In genomic region chr16:82360024-82360783, GRCh38 we compare ENCODE assay signal across 24 cellular contexts.
"Had no signal": no experiment of that assay in that cellular context is flagged by ENCODE, and none has a peak within 500 bp of the region (broad histone marks: within the 10 kb centered on the region; RNA-seq: fewer than 3 reads in every experiment).

No MANE protein-coding gene starts in this region.

- H3K36me3 ChIP-seq: esophagus squamous epithelium, gastrocnemius medialis, lower lobe of right lung, stomach, suprapubic skin, tibial nerve, uterus had no signal

- FAIRE-seq: TTC549 had no signal

- H3K27ac ChIP-seq: body of pancreas, esophagus squamous epithelium, gastrocnemius medialis, lower lobe of right lung, stomach, suprapubic skin, tibial nerve, uterus had no signal

- H3K27me3 ChIP-seq: body of pancreas, esophagus squamous epithelium, gastrocnemius medialis, stomach, suprapubic skin, tibial nerve had no signal

- ATAC-seq: activated CD8-positive, alpha-beta T cell treated with anti-CD3 and anti-CD28 coated beads, Interleukin-2, amount 10 ng/mL, durations not matched to agents 7 days and 5 days; activated naive CD8-positive, alpha-beta T cell treated with anti-CD3 and anti-CD28 coated beads, Interleukin-2, amount 50 U/mL, for 24 hours; body of pancreas; gastrocnemius medialis; left colon; lower lobe of right lung; stimulated activated effector memory CD8-positive, alpha-beta T cell treated with anti-CD3 and anti-CD28 coated beads, Interleukin-12 subunit alpha, Interleukin-12 subunit beta, amount 100 ng/mL, for 72 hours had no signal

- H3K4me3 ChIP-seq: body of pancreas, esophagus squamous epithelium, gastrocnemius medialis, lower lobe of right lung, stomach, suprapubic skin, tibial nerve, uterus had no signal

- H3K9me3 ChIP-seq: body of pancreas, esophagus squamous epithelium, gastrocnemius medialis, lower lobe of right lung, stomach, suprapubic skin, tibial nerve, uterus had no signal

- H3K4me1 ChIP-seq: gastrocnemius medialis, lower lobe of right lung, stomach, tibial nerve, uterus had no signal

- DNase-seq: activated CD4-positive, alpha-beta T cell treated with anti-CD3 and anti-CD28 coated beads for 1 hour; activated CD4-positive, alpha-beta T cell treated with anti-CD3 and anti-CD28 coated beads, Interleukin-2, amount 50 U/mL, for 1 hour; activated CD8-positive, alpha-beta T cell treated with anti-CD3 and anti-CD28 coated beads, Interleukin-2, amount 10 ng/mL, durations not matched to agents 7 days and 5 days; activated gamma-delta T cell; activated naive CD4-positive, alpha-beta T cell treated with anti-CD3 and anti-CD28 coated beads, Interleukin-2, amount 50 U/mL, for 16 hours; activated naive CD8-positive, alpha-beta T cell treated with anti-CD3 and anti-CD28 coated beads, Interleukin-2, amount 50 U/mL, for 24 hours; body of pancreas; central memory CD4-positive, alpha-beta T cell; effector memory CD4-positive, alpha-beta T cell; esophagus squamous epithelium; gastrocnemius medialis; islet precursor cell; left colon; lower lobe of right lung; naive B cell; retina; stimulated activated CD4-positive, alpha-beta T cell treated with anti-CD3 and anti-CD28 coated beads, Interleukin-12 subunit alpha, Interleukin-12 subunit beta, amount 100 ng/mL, for 4 hours; stomach; T-helper 1 cell; uterus had no signal
